Comparison of ENCODE assay signal across 1 cellular context in genomic region chr6:83450015-83450414, GRCh38. TPM values are rescaled to one million over a fixed set of nuclear protein-coding genes. Genes with fewer than 3 reads are reported as not detected.
"Had no signal": no experiment of that assay in that cellular context is flagged by ENCODE, and none has a peak within 500 bp of the region (broad histone marks: within the 10 kb centered on the region; RNA-seq: fewer than 3 reads in every experiment).

No MANE protein-coding gene starts in this region.

RNA-seq across cellular contexts. Expression of gene ME1, which starts 19.2 kb away (rescaled TPM):
- polyA plus RNA-seq: IgD-negative memory B cell had no signal
